ENCODE assay signal across 14 cellular contexts in genomic region chr20:36860339-36860738, GRCh38. TPM values are rescaled to one million over a fixed set of nuclear protein-coding genes. Genes with fewer than 3 reads are reported as not detected.
DNase-seq lines count a peak whose midpoint lies in the region; ATAC-seq, FAIRE-seq and TF ChIP-seq lines count a peak whose summit lies in the region.
"Had no signal": no experiment of that assay in that cellular context is flagged by ENCODE, and none has a peak within 500 bp of the region (broad histone marks: within the 10 kb centered on the region; RNA-seq: fewer than 3 reads in every experiment).

No MANE protein-coding gene starts in this region.

- TF ChIP-seq CTCF in AG04450 (IDR thresholded peaks at IDR 0.05; ENCODE audit: low read depth, low read length) (no peak), dorsolateral prefrontal cortex (IDR thresholded peaks at IDR 0.05 in 54 of 56, conservative IDR thresholded peaks at IDR 0.05 in 2 of 56; ENCODE audit: low read depth in 1 of 56, partially characterized antibody in 56 of 56) (no peak), osteocyte (IDR thresholded peaks at IDR 0.05) (no peak), D721Med (IDR thresholded peaks at IDR 0.05; ENCODE audit: insufficient read depth, missing control alignments) (no peak)

- peak overlapping the region; percentile 24 for H3K4me3 Mint-ChIP-seq in osteocyte (ENCODE audit: unreplicated experiment)

- peaks cover 80% of the 10 kb centered on the region for H3K79me2 ChIP-seq in Karpas-422 (ENCODE audit: low read length)

- peaks cover 24% of the 10 kb centered on the region; the same call in 1 of the 2 replicates for H4K20me1 ChIP-seq in Karpas-422 (ENCODE audit: insufficient read depth, low read depth, low read length)

- CTCF ChIA-PET in AG04450 (lab: Charles Lee): interaction anchor here (1.1 kb wide), 1 partner anchor 52 kb away, joined by 3 read pairs; no protein-coding TSS in a partner anchor

- ATAC-seq in HG02571 (IDR thresholded peaks at IDR 0.05; ENCODE audit: unreplicated experiment) (no peak), GM21423 (IDR thresholded peaks at IDR 0.05; ENCODE audit: unreplicated experiment) (no peak)

- H3K36me3 ChIP-seq in Karpas-422 (ENCODE audit: insufficient read depth, low read length): peaks cover 4% of the 10 kb centered on the region; the same call in 1 of the 2 replicates
- H3K36me3 ChIP-seq: neutrophil had no signal

- no peaks in the 10 kb centered on the region for H3K27me3 Mint-ChIP-seq in osteocyte (ENCODE audit: unreplicated experiment)

- H3K36me3 Mint-ChIP-seq in osteocyte (ENCODE audit: unreplicated experiment): peaks cover 5% of the 10 kb centered on the region

- H3K4me1 Mint-ChIP-seq in osteocyte (ENCODE audit: unreplicated experiment): peaks cover 68% of the 10 kb centered on the region

- H3K27me3 ChIP-seq in AG04450 (ENCODE audit: control insufficient read depth, insufficient read depth, low read length) (no peaks in the 10 kb centered on the region), Karpas-422 (ENCODE audit: low read length) (no peaks in the 10 kb centered on the region), dorsolateral prefrontal cortex (no peaks in the 10 kb centered on the region)

- H3K4me2 ChIP-seq in Karpas-422 (ENCODE audit: low read depth, low read length, poor library complexity, severe bottlenecking): peak overlapping the region; percentile 94

- no peak for FAIRE-seq in D721Med (lab: Jason Lieb, UNC)
- FAIRE-seq: islet of Langerhans had no signal

- DNase-seq in AG04450 (ENCODE audit: low read depth, low spot score) (no peak), Karpas-422 (no peak), dorsolateral prefrontal cortex (peak in 1 of 10 donors; percentile 18), osteocyte (ENCODE audit: extremely low spot score, unreplicated experiment) (no peak), D721Med (ENCODE audit: insufficient read length, low spot score) (no peak), GM19240 (ENCODE audit: insufficient read length, low spot score) (no peak)
- DNase-seq: activated effector memory CD4-positive, alpha-beta T cell treated with Interleukin-2 at 50 U/mL for 16 hours; NCI-H1436 treated with DMSO at 0.1 percent for 48 hours; stimulated activated CD8-positive, alpha-beta memory T cell treated with anti-CD3 and anti-CD28 coated beads, Interleukin-4, amount 100 ng/mL, for 48 hours had no signal

- peaks cover 72% of the 10 kb centered on the region for H3K4me1 ChIP-seq in Karpas-422 (ENCODE audit: low read length)

- no peak overlapping the region for H2AFZ ChIP-seq in Karpas-422 (ENCODE audit: low read length)

- H3K9ac ChIP-seq in Karpas-422 (ENCODE audit: low read length): peak overlapping the region; percentile 97

- intact Hi-C loops in dorsolateral prefrontal cortex (cut with DNase I): loop anchor here (2.0 to 10.0 kb wide), 6 partner anchors 26 to 256 kb away; partner anchors contain the start of genes RAB5IF (in 2 of the 2) and DSN1 (in 1 of the 2)

- no peaks in the 10 kb centered on the region for H3K9me2 ChIP-seq in Karpas-422 (replicated peaks; ENCODE audit: insufficient read depth, low read length)

- H3K27ac Mint-ChIP-seq in osteocyte (ENCODE audit: unreplicated experiment): peak overlapping the region; percentile 88

- H3K9me3 Mint-ChIP-seq in osteocyte (ENCODE audit: unreplicated experiment): no peaks in the 10 kb centered on the region
- H3K9me3 Mint-ChIP-seq: central memory CD8-positive, alpha-beta T cell had no signal

- POLR2A ChIA-PET in AG04450 (lab: Yijun Ruan, JAX): interaction anchor here (0.6 kb wide), 1 partner anchor 145 kb away, joined by 3 read pairs; no protein-coding TSS in a partner anchor

- 0 out of 2 replicates have a peak, but pooled peaks cover 3% of the 10 kb centered on the region for H3K9me3 ChIP-seq in AG04450 (ENCODE audit: control insufficient read depth, insufficient read depth, low read length)
- H3K9me3 ChIP-seq in Karpas-422 (ENCODE audit: low read length): no peaks in the 10 kb centered on the region
- H3K9me3 ChIP-seq: neutrophil had no signal

- H3K27ac ChIP-seq in AG04450 (ENCODE audit: low read depth, low read length): peak overlapping the region; percentile 25
- H3K27ac ChIP-seq in Karpas-422 (ENCODE audit: low read length): peak overlapping the region; percentile 98
- peak overlapping the region in 57 of 59 donors; percentile 13 to 96 (median 91) for H3K27ac ChIP-seq in dorsolateral prefrontal cortex
- H3K27ac ChIP-seq: neutrophil had no signal

- H3K4me3 ChIP-seq in AG04450 (ENCODE audit: low read depth, low read length) (peak overlapping the region; percentile 71), Karpas-422 (ENCODE audit: low read length) (peak overlapping the region; percentile 87), dorsolateral prefrontal cortex (peak overlapping the region in 43 of 59 donors; percentile 9 to 85 (median 71))

RNA-seq across cellular contexts. Expression of gene TLDC2, which starts 15.6 kb away (rescaled TPM):
- 0.27 and 0.57 TPM in 2 replicates for polyA plus RNA-seq in AG04450 (2011; rRNA removed)
- polyA minus RNA-seq in AG04450 (2011; rRNA and poly(A)+ RNA removed): 0.17 and 0.28 TPM in 2 replicates
- total RNA-seq in Karpas-422 (2014; rRNA removed; shearing (Covaris generic); ENCODE audit: low replicate concordance): 0.69 TPM in 1 of 2 replicates, not detected in the other
- under 1 TPM in 4 of 120 experiments, not detected in 116; 0.32 to 0.57 (median 0.38) TPM for total RNA-seq in dorsolateral prefrontal cortex
- 0.26 TPM in 1 of 2 replicates, not detected in the other for total RNA-seq in osteocyte

Comparison
In these comparisons a context has a peak if more than half of its experiments do, and no peak if none do; other contexts are left out.
1. H3K27ac ChIP-seq: peak in every context shown above with its lines; median percentile 98 in Karpas-422; 91 in dorsolateral prefrontal cortex; 25 in AG04450.